Comparison of ENCODE assay signal across 8 cellular contexts in genomic region chr16:16127469-16128116, GRCh38.
DNase-seq lines count a peak whose midpoint lies in the region; ATAC-seq and TF ChIP-seq lines count a peak whose summit lies in the region.

No MANE protein-coding gene starts in this region.

- peak; percentile 85 to 93 (median 88) for TF ChIP-seq CTCF in gastrocnemius medialis (IDR thresholded peaks at IDR 0.05 in 4 of 5, conservative IDR thresholded peaks at IDR 0.05 in 1 of 5)

- ATAC-seq in gastrocnemius medialis (peak; percentile 75 to 91), GM21723 (IDR thresholded peaks at IDR 0.05; ENCODE audit: unreplicated experiment) (no peak), GM19467 (IDR thresholded peaks at IDR 0.05; ENCODE audit: unreplicated experiment) (no peak)

- peaks cover 6% of the 10 kb centered on the region; the same call in 1 of the 2 replicates for H3K79me2 ChIP-seq in Karpas-422 (ENCODE audit: low read length)

- in situ Hi-C loops in gastrocnemius medialis (cut with MboI; ENCODE audit: low sequenced_read_pairs in 4 of 4), result loop anchor here (5.0 to 10.0 kb wide), 3 partner anchors 250 to 255 kb away; no protein-coding TSS in a partner anchor

- H3K9me3 ChIP-seq in Karpas-422 (ENCODE audit: low read length) (no peaks in the 10 kb centered on the region; the same call in 1 of the 2 replicates), gastrocnemius medialis (no peaks in the 10 kb centered on the region)

- no peaks in the 10 kb centered on the region for H4K20me1 ChIP-seq in Karpas-422 (ENCODE audit: insufficient read depth, low read depth, low read length)

- H3K4me2 ChIP-seq in Karpas-422 (ENCODE audit: low read depth, low read length, poor library complexity, severe bottlenecking), result no peak overlapping the region

- H3K36me3 ChIP-seq in Karpas-422 (ENCODE audit: insufficient read depth, low read length) (peaks cover 30% of the 10 kb centered on the region), gastrocnemius medialis (peaks cover 0 to 66% of the 10 kb centered on the region in 2 donors)

- no peak overlapping the region for H3K9ac ChIP-seq in Karpas-422 (ENCODE audit: low read length)

- H3K9me2 ChIP-seq in Karpas-422 (replicated peaks; ENCODE audit: insufficient read depth, low read length), result no peaks in the 10 kb centered on the region

- H3K27me3 ChIP-seq in Karpas-422 (ENCODE audit: low read length), result no peaks in the 10 kb centered on the region
- no peaks in the 10 kb centered on the region for H3K27me3 ChIP-seq in gastrocnemius medialis

- no peak overlapping the region for H3K4me3 ChIP-seq in Karpas-422 (ENCODE audit: low read length)
- H3K4me3 ChIP-seq in gastrocnemius medialis, result no peak overlapping the region

- H3K4me1 ChIP-seq in Karpas-422 (ENCODE audit: low read length) (no peaks in the 10 kb centered on the region), gastrocnemius medialis (no peaks in the 10 kb centered on the region)

- DNase-seq in ELR (ENCODE audit: low read depth) (peak; percentile 75), Karpas-422 (peak; percentile 93), T-helper 2 cell (peak; percentile 20 to 69 (median 49)), amygdala (lab: John Stamatoyannopoulos, UW) (peak in 40 of 56 donors; percentile 2 to 73 (median 15)), hepatic stellate cell (ENCODE audit: low spot score) (peak; percentile 86), gastrocnemius medialis (peak; percentile 40 to 66)

- H2AFZ ChIP-seq in Karpas-422 (ENCODE audit: low read length), result no peak overlapping the region

- no peak for TF ChIP-seq POLR2A in gastrocnemius medialis (IDR thresholded peaks at IDR 0.05)

- H3K27ac ChIP-seq in Karpas-422 (ENCODE audit: low read length) (0 out of 2 replicates have a peak overlapping the region, but pooled peaks have one; percentile 34), gastrocnemius medialis (peak overlapping the region in 2 of 4 donors; percentile 44 to 53)

- intact Hi-C loops in gastrocnemius medialis (cut with DNase I; ENCODE audit: low total_unique reads), result loop anchor here (1.0 to 10.0 kb wide), 2 partner anchors 253 to 363 kb away; no protein-coding TSS in a partner anchor

Comparison
In these comparisons a context has a peak if more than half of its experiments do, and no peak if none do; other contexts are left out.
1. DNase-seq: peak in every context shown above with its lines; median percentile 93 in Karpas-422; 86 in hepatic stellate cell; 75 in ELR; 53 in gastrocnemius medialis; 49 in T-helper 2 cell; 15 in amygdala.
2. ATAC-seq: peak in gastrocnemius medialis (2 of 2); none in GM21723 (single experiment) and GM19467 (single experiment).